Comparison of ENCODE assay signal across 21 cellular contexts in genomic region chr19:42467437-42467760, GRCh38. TPM values are rescaled to one million over a fixed set of nuclear protein-coding genes. Genes with fewer than 3 reads are reported as not detected.
DNase-seq lines count a peak whose midpoint lies in the region; ATAC-seq and TF ChIP-seq lines count a peak whose summit lies in the region.
"Had no signal": no experiment of that assay in that cellular context is flagged by ENCODE, and none has a peak within 500 bp of the region (broad histone marks: within the 10 kb centered on the region; RNA-seq: fewer than 3 reads in every experiment).

No MANE protein-coding gene starts in this region.

- H3K27me3 ChIP-seq in hepatocyte (no peaks in the 10 kb centered on the region), H7 (ENCODE audit: control insufficient read depth, insufficient read depth, low read length) (no peaks in the 10 kb centered on the region)
- H3K27me3 ChIP-seq: vagina had no signal

- no peaks in the 10 kb centered on the region for H3K36me3 ChIP-seq in hepatocyte (replicated peaks; ENCODE audit: insufficient read depth, low read depth)
- H3K36me3 ChIP-seq in H7 (replicated peaks; ENCODE audit: control insufficient read depth, insufficient read depth, low read length): no peaks in the 10 kb centered on the region
- H3K36me3 ChIP-seq: vagina had no signal

- H3K9me3 ChIP-seq in hepatocyte (ENCODE audit: low read depth): no peaks in the 10 kb centered on the region
- H3K9me3 ChIP-seq: vagina had no signal

- H3K9me2 ChIP-seq in hepatocyte (replicated peaks; ENCODE audit: insufficient read depth): no peaks in the 10 kb centered on the region

- H3K4me3 ChIP-seq in hepatocyte (no peak overlapping the region), H7 (ENCODE audit: insufficient read depth, low read depth, low read length) (no peak overlapping the region)
- H3K4me3 ChIP-seq: lung, vagina had no signal

- H3K4me2 ChIP-seq in hepatocyte: no peak overlapping the region

- ATAC-seq in activated naive CD8-positive, alpha-beta T cell treated with anti-CD3 and anti-CD28 coated beads, Interleukin-2, amount 50 U/mL, for 24 hours: no peak
- no peak for ATAC-seq in stimulated activated memory B cell treated with anti-CD40 and anti-IgM and Interleukin-4, amounts not matched to agents 10 μg/mL and 1 μg/mL and 100 μg/mL, for 72 hours

- peaks cover 17% of the 10 kb centered on the region for H3K4me1 ChIP-seq in hepatocyte (ENCODE audit: insufficient read depth)

- no peaks in the 10 kb centered on the region for H4K20me1 ChIP-seq in hepatocyte (ENCODE audit: insufficient read depth, poor library complexity, severe bottlenecking)

- WGBS in hepatocyte (ENCODE audit: low lambda C conversion rate, missing lambda C conversion rate): 74% methylated on average over 4 of the region's 4 CpGs

- H3K79me2 ChIP-seq in hepatocyte: no peaks in the 10 kb centered on the region

- H3K4me1 Mint-ChIP-seq in activated naive CD8-positive, alpha-beta T cell treated with anti-CD3 and anti-CD28 coated beads for 36 hours: peaks cover 34% of the 10 kb centered on the region
- H3K4me1 Mint-ChIP-seq in activated naive CD8-positive, alpha-beta T cell treated with anti-CD3 and anti-CD28 coated beads, Interleukin-2, amount 50 U/mL, for 24 hours: peaks cover 36% of the 10 kb centered on the region
- peaks cover 48% of the 10 kb centered on the region for H3K4me1 Mint-ChIP-seq in stimulated activated memory B cell treated with anti-CD40 and anti-IgM and Interleukin-4, amounts not matched to agents 10 μg/mL and 1 μg/mL and 100 μg/mL, for 72 hours

- H3K27ac ChIP-seq in hepatocyte: peak overlapping the region; percentile 75
- H3K27ac ChIP-seq: vagina, VCaP had no signal

- H3K27ac Mint-ChIP-seq in activated naive CD8-positive, alpha-beta T cell treated with anti-CD3 and anti-CD28 coated beads for 36 hours: peak overlapping the region; percentile 52
- H3K27ac Mint-ChIP-seq in activated naive CD8-positive, alpha-beta T cell treated with anti-CD3 and anti-CD28 coated beads, Interleukin-2, amount 50 U/mL, for 24 hours: no peak overlapping the region
- H3K27ac Mint-ChIP-seq in stimulated activated memory B cell treated with anti-CD40 and anti-IgM and Interleukin-4, amounts not matched to agents 10 μg/mL and 1 μg/mL and 100 μg/mL, for 72 hours: peak overlapping the region; percentile 64

- no peaks in the 10 kb centered on the region for H3K9me3 Mint-ChIP-seq in activated naive CD8-positive, alpha-beta T cell treated with anti-CD3 and anti-CD28 coated beads for 36 hours
- no peaks in the 10 kb centered on the region for H3K9me3 Mint-ChIP-seq in activated naive CD8-positive, alpha-beta T cell treated with anti-CD3 and anti-CD28 coated beads, Interleukin-2, amount 50 U/mL, for 24 hours
- no peaks in the 10 kb centered on the region for H3K9me3 Mint-ChIP-seq in stimulated activated memory B cell treated with anti-CD40 and anti-IgM and Interleukin-4, amounts not matched to agents 10 μg/mL and 1 μg/mL and 100 μg/mL, for 72 hours
- H3K9me3 Mint-ChIP-seq: brain; T-helper 1 cell treated with Interleukin-12 subunit alpha and Interleukin-12 subunit beta and Interleukin-4 antibody, amounts not matched to agents 30 μg/mL and 1 μg/mL, for 36 hours had no signal

- H3K4me3 Mint-ChIP-seq in activated naive CD8-positive, alpha-beta T cell treated with anti-CD3 and anti-CD28 coated beads for 36 hours: no peak overlapping the region
- no peak overlapping the region for H3K4me3 Mint-ChIP-seq in activated naive CD8-positive, alpha-beta T cell treated with anti-CD3 and anti-CD28 coated beads, Interleukin-2, amount 50 U/mL, for 24 hours
- H3K4me3 Mint-ChIP-seq in stimulated activated memory B cell treated with anti-CD40 and anti-IgM and Interleukin-4, amounts not matched to agents 10 μg/mL and 1 μg/mL and 100 μg/mL, for 72 hours: no peak overlapping the region
- H3K4me3 Mint-ChIP-seq: brain had no signal

- peaks cover 8% of the 10 kb centered on the region for H3K27me3 Mint-ChIP-seq in activated naive CD8-positive, alpha-beta T cell treated with anti-CD3 and anti-CD28 coated beads for 36 hours
- H3K27me3 Mint-ChIP-seq in activated naive CD8-positive, alpha-beta T cell treated with anti-CD3 and anti-CD28 coated beads, Interleukin-2, amount 50 U/mL, for 24 hours: no peaks in the 10 kb centered on the region
- H3K27me3 Mint-ChIP-seq in stimulated activated memory B cell treated with anti-CD40 and anti-IgM and Interleukin-4, amounts not matched to agents 10 μg/mL and 1 μg/mL and 100 μg/mL, for 72 hours: no peaks in the 10 kb centered on the region
- H3K27me3 Mint-ChIP-seq: brain had no signal

- no peak for TF ChIP-seq CTCF in hepatocyte (IDR thresholded peaks at IDR 0.05; ENCODE audit: poor library complexity)

- H2AFZ ChIP-seq in hepatocyte: no peak overlapping the region

- H3K36me3 Mint-ChIP-seq in activated naive CD8-positive, alpha-beta T cell treated with anti-CD3 and anti-CD28 coated beads for 36 hours: no peaks in the 10 kb centered on the region
- no peaks in the 10 kb centered on the region for H3K36me3 Mint-ChIP-seq in activated naive CD8-positive, alpha-beta T cell treated with anti-CD3 and anti-CD28 coated beads, Interleukin-2, amount 50 U/mL, for 24 hours (ENCODE audit: low read depth)
- H3K36me3 Mint-ChIP-seq in stimulated activated memory B cell treated with anti-CD40 and anti-IgM and Interleukin-4, amounts not matched to agents 10 μg/mL and 1 μg/mL and 100 μg/mL, for 72 hours: no peaks in the 10 kb centered on the region
- H3K36me3 Mint-ChIP-seq: brain had no signal

- no peak for DNase-seq in activated naive CD8-positive, alpha-beta T cell treated with anti-CD3 and anti-CD28 coated beads for 36 hours
- no peak for DNase-seq in activated naive CD8-positive, alpha-beta T cell treated with anti-CD3 and anti-CD28 coated beads, Interleukin-2, amount 50 U/mL, for 24 hours
- peak; percentile 42 for DNase-seq in SW480 (ENCODE audit: low spot score)
- no peak for DNase-seq in hepatocyte (ENCODE audit: low spot score)
- no peak for DNase-seq in ecto neural progenitor cell (ENCODE audit: low spot score)
- no peak for DNase-seq in NCI-H446 (lab: John Stamatoyannopoulos, UW)
- DNase-seq in H7: no peak
- DNase-seq: activated naive CD4-positive, alpha-beta T cell treated with Interleukin-2 at 50 U/mL for 16 hours; MM.1S; NCI-H187 treated with DMSO at 0.1 percent for 48 hours; NK-92 treated with Interleukin-12 subunit alpha and Interleukin-12 subunit beta, amount 100 ng/mL, for 24 hours; right cardiac atrium; stimulated activated CD4-positive, alpha-beta T cell treated with anti-CD3 and anti-CD28 coated beads, Interleukin-1b, Interleukin-23, amount 100 ng/mL, for 48 hours had no signal

RNA-seq across cellular contexts. Expression of gene CXCL17, which starts 24.7 kb away (rescaled TPM):
- total RNA-seq in activated naive CD8-positive, alpha-beta T cell treated with anti-CD3 and anti-CD28 coated beads for 36 hours: not detected
- 4.4 and 6.7 TPM in 2 replicates for total RNA-seq in hepatocyte
- 15.3 and 16.7 TPM in 2 replicates for polyA plus RNA-seq in hepatocyte
- total RNA-seq in H7 (2014; rRNA removed; shearing (Covaris generic)): not detected in 2 replicates
- total RNA-seq: epithelial cell of proximal tubule, glomerular endothelial cell, right cardiac atrium had no signal
- polyA plus RNA-seq: right cardiac atrium had no signal

RNA-seq across cellular contexts. Expression of gene LIPE, which starts 40.2 kb away (rescaled TPM):
- total RNA-seq in activated naive CD8-positive, alpha-beta T cell treated with anti-CD3 and anti-CD28 coated beads for 36 hours: 10 to 100 TPM; 24.8 to 25.1 TPM
- total RNA-seq in hepatocyte: 6.4 and 11.2 TPM in 2 replicates
- polyA plus RNA-seq in hepatocyte: 5.4 and 7.1 TPM in 2 replicates
- 7.5 and 8.2 TPM in 2 replicates for total RNA-seq in H7 (2014; rRNA removed; shearing (Covaris generic))
